11 cellular contexts compared by ENCODE assay signal in the genomic region with DNA sequence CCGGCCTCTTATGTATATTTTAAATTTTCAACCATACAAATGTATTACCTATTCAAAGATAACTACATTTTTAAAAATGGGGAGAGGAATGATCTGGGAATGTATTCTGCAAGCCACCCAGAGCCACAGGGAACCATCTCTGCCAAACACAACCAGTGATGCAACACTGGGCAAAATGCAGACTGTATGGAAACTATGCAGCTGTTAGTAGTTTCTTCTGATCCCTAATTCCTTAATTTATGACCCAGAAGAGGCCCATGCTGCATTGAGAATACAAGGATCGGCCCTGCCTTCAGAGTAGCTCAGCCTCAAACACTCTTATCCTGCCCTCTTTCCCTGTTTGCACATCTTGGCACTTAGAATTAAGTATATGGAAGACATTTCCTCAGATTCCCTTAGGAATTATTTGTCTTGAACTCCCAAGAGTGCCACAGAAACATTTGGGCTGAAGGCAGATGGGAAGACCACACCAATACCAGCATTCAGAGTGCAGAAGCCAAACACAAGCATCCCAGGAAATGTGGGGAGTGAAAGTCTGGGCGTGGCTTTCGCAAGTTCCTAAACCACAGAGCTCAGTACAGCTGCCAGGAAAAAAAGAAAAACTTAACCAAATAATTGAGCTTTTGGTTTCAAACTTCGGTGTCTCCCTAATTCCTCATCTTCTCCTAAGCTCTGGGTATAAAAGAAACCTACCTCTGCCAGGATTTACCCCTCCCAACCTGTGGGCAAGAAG. TPM values are rescaled to one million over a fixed set of nuclear protein-coding genes. Genes with fewer than 3 reads are reported as not detected.
A peak's percentile ranks its signal among the peaks of the same experiment; 100 is the strongest.
DNase-seq lines count a peak whose midpoint lies in the region; ATAC-seq and TF ChIP-seq lines count a peak whose summit lies in the region.
"Had no signal": no experiment of that assay in that cellular context is flagged by ENCODE, and none has a peak within 500 bp of the region (broad histone marks: within the 10 kb centered on the region; RNA-seq: fewer than 3 reads in every experiment).

No MANE protein-coding gene starts in this region.

- H3K4me1 ChIP-seq in left lung (peaks cover 12 to 38% of the 10 kb centered on the region in 2 donors), vagina (peaks cover 29% of the 10 kb centered on the region)

- H3K9me3 Mint-ChIP-seq in activated naive CD4-positive, alpha-beta T cell treated with anti-CD3 and anti-CD28 coated beads, Interleukin-2, amount 10 ng/mL, durations not matched to agents 7 days and 5 days = no peaks in the 10 kb centered on the region

- peaks cover 42% of the 10 kb centered on the region for H3K4me1 Mint-ChIP-seq in activated naive CD4-positive, alpha-beta T cell treated with anti-CD3 and anti-CD28 coated beads, Interleukin-2, amount 10 ng/mL, durations not matched to agents 7 days and 5 days

- peak overlapping the region; percentile 77 to 82 for H3K27ac ChIP-seq in left lung
- H3K27ac ChIP-seq in vagina = peak overlapping the region; percentile 59

- CTCF ChIA-PET in activated naive CD4-positive, alpha-beta T cell treated with anti-CD3 and anti-CD28 coated beads, Interleukin-2, amount 10 ng/mL, durations not matched to agents 7 days and 5 days (lab: Charles Lee) = interaction anchor here (0.6 to 1.7 kb wide), 3 partner anchors 22 to 106 kb away, joined by 3 to 8 read pairs (median 4); a partner anchor contains a TSS

- TF ChIP-seq CTCF in left lung (IDR thresholded peaks at IDR 0.05) (no peak), vagina (IDR thresholded peaks at IDR 0.05) (no peak)

- no peaks in the 10 kb centered on the region for H3K27me3 Mint-ChIP-seq in activated naive CD4-positive, alpha-beta T cell treated with anti-CD3 and anti-CD28 coated beads, Interleukin-2, amount 10 ng/mL, durations not matched to agents 7 days and 5 days

- no peaks in the 10 kb centered on the region for H3K9me3 ChIP-seq in left lung
- H3K9me3 ChIP-seq in vagina = no peaks in the 10 kb centered on the region

- H3K27me3 ChIP-seq in left lung (no peaks in the 10 kb centered on the region), vagina (no peaks in the 10 kb centered on the region)

- no peak for DNase-seq in activated naive CD4-positive, alpha-beta T cell treated with anti-CD3 and anti-CD28 coated beads, Interleukin-2, amount 10 ng/mL, durations not matched to agents 7 days and 5 days
- DNase-seq in activated naive CD4-positive, alpha-beta T cell (lab: John Stamatoyannopoulos, UW) = no peak
- peak; percentile 65 for DNase-seq in astrocyte of the hippocampus (ENCODE audit: low read depth, low spot score)
- peak in 1 of 2 donors; percentile 32 for DNase-seq in left lung
- DNase-seq in vagina (ENCODE audit: extremely low spot score in 2 of 2) = no peak
- no peak for DNase-seq in cerebellar cortex (ENCODE audit: low spot score)
- no peak for DNase-seq in NCI-H2107 (lab: John Stamatoyannopoulos, UW)
- DNase-seq: activated CD8-positive, alpha-beta memory T cell treated with anti-CD3 and anti-CD28 coated beads for 24 hours; DMS53; NCI-H1694 treated with DMSO at 0.1 percent for 48 hours had no signal

- H3K4me3 ChIP-seq in left lung (peak overlapping the region in 1 of 2 donors; percentile 4), vagina (peak overlapping the region in 1 of 2 donors; percentile 5)

- H3K27ac Mint-ChIP-seq in activated naive CD4-positive, alpha-beta T cell treated with anti-CD3 and anti-CD28 coated beads, Interleukin-2, amount 10 ng/mL, durations not matched to agents 7 days and 5 days = peak overlapping the region; percentile 29

- no peak overlapping the region for H3K4me3 Mint-ChIP-seq in activated naive CD4-positive, alpha-beta T cell treated with anti-CD3 and anti-CD28 coated beads, Interleukin-2, amount 10 ng/mL, durations not matched to agents 7 days and 5 days

- H3K36me3 ChIP-seq in left lung (peaks cover 0 to 53% of the 10 kb centered on the region in 2 donors), vagina (peaks cover 0 to 40% of the 10 kb centered on the region in 2 donors)

- ATAC-seq in left lung (peak; percentile 60), GM21447 (IDR thresholded peaks at IDR 0.05; ENCODE audit: unreplicated experiment) (no peak)

- peaks cover 43% of the 10 kb centered on the region for H3K36me3 Mint-ChIP-seq in activated naive CD4-positive, alpha-beta T cell treated with anti-CD3 and anti-CD28 coated beads, Interleukin-2, amount 10 ng/mL, durations not matched to agents 7 days and 5 days

- TF ChIP-seq POLR2A in vagina (IDR thresholded peaks at IDR 0.05) = no peak

- intact Hi-C loops in left lung (cut with DNase I) (no loop called here), vagina (cut with DNase I) (no loop called here)

RNA-seq across cellular contexts. Expression of a gene that starts 5.3 kb away (rescaled TPM):
- total RNA-seq in left lung (10 to 100 TPM; 23.6 to 23.8 TPM), vagina (21.9 TPM)

RNA-seq across cellular contexts. Expression of a gene that starts 19.8 kb away (rescaled TPM):
- total RNA-seq in left lung = 10 to 100 TPM; 52.8 to 69.9 TPM
- total RNA-seq in vagina = 109 TPM

RNA-seq across cellular contexts. Expression of a gene that starts 27.5 kb away (rescaled TPM):
- total RNA-seq in left lung (10 to 100 TPM; 21.4 to 34.7 TPM), vagina (23.6 TPM)

RNA-seq across cellular contexts. Expression of a gene that starts 41.1 kb away (rescaled TPM):
- total RNA-seq in left lung = 10 to 100 TPM; 21.9 to 25.4 TPM
- total RNA-seq in vagina = 18.2 TPM
